Comparison of ENCODE assay signal across 8 cellular contexts in genomic region chr19:42433503-42434260, GRCh38. TPM values are rescaled to one million over a fixed set of nuclear protein-coding genes. Genes with fewer than 3 reads are reported as not detected.
DNase-seq lines count a peak whose midpoint lies in the region; ATAC-seq, FAIRE-seq and TF ChIP-seq lines count a peak whose summit lies in the region.

No MANE protein-coding gene starts in this region.

- TF ChIP-seq CTCF in D721Med (IDR thresholded peaks at IDR 0.05; ENCODE audit: insufficient read depth, missing control alignments) (peak; percentile 72), gastrocnemius medialis (IDR thresholded peaks at IDR 0.05 in 4 of 5, conservative IDR thresholded peaks at IDR 0.05 in 1 of 5) (peak; percentile 28 to 64 (median 55))

- DNase-seq in D721Med (ENCODE audit: insufficient read length, low spot score) = no peak
- peak; percentile 65 for DNase-seq in HuH-7.5 (ENCODE audit: low spot score)
- DNase-seq in T-helper 1 cell = peak; percentile 31 to 60 (median 54)
- DNase-seq in hypothalamus (lab: John Stamatoyannopoulos, UW) = peak in 36 of 51 donors; percentile 4 to 85 (median 63)
- peak; percentile 48 to 67 for DNase-seq in gastrocnemius medialis
- DNase-seq in NCI-H1105 (lab: John Stamatoyannopoulos, UW) = no peak
- DNase-seq in KG1 (lab: John Stamatoyannopoulos, UW) = no peak

- no peak for TF ChIP-seq POLR2A in gastrocnemius medialis (IDR thresholded peaks at IDR 0.05)

- FAIRE-seq in D721Med (lab: Jason Lieb, UNC) = no peak

- H3K4me1 ChIP-seq in gastrocnemius medialis = peaks cover 2 to 8% of the 10 kb centered on the region in 2 donors

- no peaks in the 10 kb centered on the region for H3K27me3 ChIP-seq in gastrocnemius medialis

- in situ Hi-C loops in gastrocnemius medialis (cut with MboI; ENCODE audit: low sequenced_read_pairs in 4 of 4) = no loop called here

- intact Hi-C loops in gastrocnemius medialis (cut with DNase I; ENCODE audit: low total_unique reads) = loop anchor here (5.0 to 10.0 kb wide), 2 partner anchors 46 to 299 kb away; partner anchors contain the start of gene POU2F2

- H3K27ac ChIP-seq in angular gyrus (ENCODE audit: low read depth, low read length) (peak overlapping the region; percentile 60), gastrocnemius medialis (peak overlapping the region; percentile 37 to 65 (median 57))

- ATAC-seq in gastrocnemius medialis = peak; percentile 78 to 85

- no peak overlapping the region for H3K4me3 ChIP-seq in gastrocnemius medialis

- no peaks in the 10 kb centered on the region for H3K9me3 ChIP-seq in gastrocnemius medialis

- no peaks in the 10 kb centered on the region for H3K36me3 ChIP-seq in gastrocnemius medialis

RNA-seq across cellular contexts. Expression of gene LIPE, which starts 6.5 kb away (rescaled TPM):
- 10 to 100 TPM in 3 of 4 donors, 1 to 10 TPM in 1; 6.9 to 44.5 (median 13.7) TPM for total RNA-seq in gastrocnemius medialis

RNA-seq across cellular contexts. Expression of gene CXCL17, which starts 9.1 kb away (rescaled TPM):
- not detected for total RNA-seq in gastrocnemius medialis

RNA-seq across cellular contexts. Expression of gene CNFN, which starts 43.6 kb away (rescaled TPM):
- not detected for total RNA-seq in gastrocnemius medialis

Comparison
In these comparisons a context has a peak if more than half of its experiments do, and no peak if none do; other contexts are left out.
1. DNase-seq: peak in HuH-7.5 (single experiment), T-helper 1 cell (5 of 5), hypothalamus (36 of 51) and gastrocnemius medialis (2 of 2); none in D721Med (single experiment), NCI-H1105 (single experiment) and KG1 (single experiment).